8 cellular contexts compared by ENCODE assay signal in genomic region chr16:81478876-81479496, GRCh38. TPM values are rescaled to one million over a fixed set of nuclear protein-coding genes. Genes with fewer than 3 reads are reported as not detected.
DNase-seq lines count a peak whose midpoint lies in the region; ATAC-seq and TF ChIP-seq lines count a peak whose summit lies in the region.

No MANE protein-coding gene starts in this region.

- peaks cover 88 to 100% (median 97%) of the 10 kb centered on the region in 10 experiments for H3K4me1 ChIP-seq in BLaER1 treated with 17β-estradiol and CSF1 and Interleukin-3, amounts not matched to agents 10 nM and 100 nM

- peak overlapping the region; percentile 74 to 86 (median 78); a peak in 21 of 22 replicates for H3K9ac ChIP-seq in BLaER1 treated with 17β-estradiol and CSF1 and Interleukin-3, amounts not matched to agents 10 nM and 100 nM

- H3K4me3 ChIP-seq in BLaER1 treated with 17β-estradiol and CSF1 and Interleukin-3, amounts not matched to agents 10 nM and 100 nM = peak overlapping the region in 9 of 10 experiments; percentile 15 to 55 (median 36); a peak in 15 of 20 replicates

- H3K27me3 ChIP-seq in BLaER1 treated with 17β-estradiol and CSF1 and Interleukin-3, amounts not matched to agents 10 nM and 100 nM = no peaks in the 10 kb centered on the region

- H4K20me1 ChIP-seq in BLaER1 treated with 17β-estradiol and CSF1 and Interleukin-3, amounts not matched to agents 10 nM and 100 nM = peaks cover 0 to 33% (median 0%) of the 10 kb centered on the region in 11 experiments; a peak in 6 of 22 replicates

- peak; percentile 52 for ATAC-seq in GM19395 (IDR thresholded peaks at IDR 0.05; ENCODE audit: unreplicated experiment)
- peak; percentile 36 for ATAC-seq in HG03457 (IDR thresholded peaks at IDR 0.05; ENCODE audit: unreplicated experiment)
- ATAC-seq in SK-N-SH treated with all-trans-retinoic acid at 6 μM for 48 hours = no peak
- no peak for ATAC-seq in HG03521 (IDR thresholded peaks at IDR 0.05; ENCODE audit: unreplicated experiment)

- H3K4me2 ChIP-seq in BLaER1 treated with 17β-estradiol and CSF1 and Interleukin-3, amounts not matched to agents 10 nM and 100 nM = peak overlapping the region; percentile 81 to 98 (median 92)

- peak overlapping the region; percentile 78 to 98 (median 92) for H3K27ac ChIP-seq in BLaER1 treated with 17β-estradiol and CSF1 and Interleukin-3, amounts not matched to agents 10 nM and 100 nM

- H3K9me3 ChIP-seq in BLaER1 treated with 17β-estradiol and CSF1 and Interleukin-3, amounts not matched to agents 10 nM and 100 nM (replicated peaks in 1 of 11) = peaks cover 0 to 21% (median 12%) of the 10 kb centered on the region in 11 experiments; a peak in 11 of 22 replicates

- DNase-seq in dermis blood vessel endothelial cell = peak; percentile 84
- peak; percentile 53 for DNase-seq in pulmonary artery endothelial cell (ENCODE audit: low read depth, low spot score)
- DNase-seq in middle frontal gyrus (ENCODE audit: extremely low spot score, low spot score) = no peak

- peaks cover 3 to 49% (median 32%) of the 10 kb centered on the region in 11 experiments; a peak in 19 of 22 replicates for H3K36me3 ChIP-seq in BLaER1 treated with 17β-estradiol and CSF1 and Interleukin-3, amounts not matched to agents 10 nM and 100 nM

TF ChIP-seq in SK-N-SH treated with all-trans-retinoic acid at 6 μM for 48 hours, 23 proteins besides CTCF, POLR2A, EP300 and RAD21:
- TF ChIP-seq ZNF8 (CRISPR knock-in tag; IDR thresholded peaks at IDR 0.05) (no peak), PATZ1 (CRISPR knock-in tag; IDR thresholded peaks at IDR 0.05; ENCODE audit: borderline replicate concordance) (no peak), ISL1 (CRISPR knock-in tag; IDR thresholded peaks at IDR 0.05) (no peak), POU6F1 (CRISPR knock-in tag; IDR thresholded peaks at IDR 0.05; ENCODE audit: borderline replicate concordance, low read depth) (no peak), TCF4 (CRISPR knock-in tag; IDR thresholded peaks at IDR 0.05; ENCODE audit: borderline replicate concordance) (no peak), ZNF565 (CRISPR knock-in tag; conservative IDR thresholded peaks at IDR 0.05; ENCODE audit: low read depth) (no peak), ZC3H10 (CRISPR knock-in tag; IDR thresholded peaks at IDR 0.05) (no peak), CSDC2 (CRISPR knock-in tag; IDR thresholded peaks at IDR 0.05) (no peak)

RNA-seq across cellular contexts. Expression of gene CMIP, which starts 34.4 kb away (rescaled TPM):
- total RNA-seq in dermis blood vessel endothelial cell (39.0 and 64.7 TPM in 2 replicates), pulmonary artery endothelial cell (30.1 and 38.0 TPM in 2 replicates)

Comparison
In these comparisons a context has a peak if more than half of its experiments do, and no peak if none do; other contexts are left out.
1. ATAC-seq: peak in GM19395 (single experiment) and HG03457 (single experiment); none in SK-N-SH treated with all-trans-retinoic acid at 6 μM for 48 hours (single experiment) and HG03521 (single experiment).